8 cellular contexts compared by ENCODE assay signal in genomic region chr3:49674491-49674983, GRCh38. TPM values are rescaled to one million over a fixed set of nuclear protein-coding genes. Genes with fewer than 3 reads are reported as not detected.
DNase-seq lines count a peak whose midpoint lies in the region; ATAC-seq and TF ChIP-seq lines count a peak whose summit lies in the region.

No MANE protein-coding gene starts in this region.

- CTCF ChIA-PET in BJ (lab: Yijun Ruan, JAX) (no interaction called here), mammary epithelial cell (lab: Charles Lee; ENCODE audit: low non-redundant PET) (no interaction called here)

- H3K4me1 ChIP-seq in Loucy (ENCODE audit: insufficient read depth, low read length, poor library complexity, severe bottlenecking) (peaks cover 19% of the 10 kb centered on the region), mammary epithelial cell (ENCODE audit: insufficient read depth, low read length) (peaks cover 12% of the 10 kb centered on the region), mononuclear cell (ENCODE audit: insufficient read depth, low read length) (peaks cover 26% of the 10 kb centered on the region), upper lobe of left lung (peaks cover 14 to 26% (median 16%) of the 10 kb centered on the region in 4 donors)

- peak in 1 of 4 donors; percentile 6 for TF ChIP-seq POLR2A in upper lobe of left lung (IDR thresholded peaks at IDR 0.05)

- H3F3A ChIP-seq in Loucy (ENCODE audit: low read depth), result 0 out of 2 replicates have a peak, but pooled peaks cover 2% of the 10 kb centered on the region

- intact Hi-C loops in mammary epithelial cell (cut with micrococcal nuclease), result loop anchor here (1.0 to 5.0 kb wide), 3 partner anchors 72 to 257 kb away; partner anchors contain the start of gene DAG1

- no peak for TF ChIP-seq EP300 in upper lobe of left lung (IDR thresholded peaks at IDR 0.05)

- no peak overlapping the region for H3K27ac ChIP-seq in mammary epithelial cell (ENCODE audit: insufficient read depth, low read depth, low read length)
- H3K27ac ChIP-seq in upper lobe of left lung, result peak overlapping the region; percentile 90 to 96 (median 94)

- H3K4me3 ChIP-seq in BJ (ENCODE audit: low read depth, low read length), result peak overlapping the region; percentile 79
- H3K4me3 ChIP-seq in Loucy (ENCODE audit: low read length, poor library complexity, severe bottlenecking), result peak overlapping the region; percentile 88
- H3K4me3 ChIP-seq in mammary epithelial cell (replicated peaks in 1 of 3; ENCODE audit: insufficient read depth in 1 of 3, low read depth in 2 of 3, low read length in 3 of 3), result peak overlapping the region; percentile 74 to 95 (median 92)
- peak overlapping the region; percentile 78 for H3K4me3 ChIP-seq in mononuclear cell (ENCODE audit: low read length)
- H3K4me3 ChIP-seq in upper lobe of left lung, result peak overlapping the region; percentile 75 to 99 (median 84)

- no peaks in the 10 kb centered on the region for H3K9me2 ChIP-seq in Loucy (replicated peaks; ENCODE audit: low read depth, low read length)

- whole genome bisulfite sequencing in mammary epithelial cell (ENCODE audit: low coverage, missing lambda C conversion rate), result 5% methylated on average over 26 of the region's 34 CpGs
- 5 to 11% methylated on average over 22 to 31 of the region's 34 CpGs for WGBS in upper lobe of left lung, 2 donors

- H3K4me2 ChIP-seq in Loucy (ENCODE audit: low read depth, low read length, poor library complexity, severe bottlenecking), result peak overlapping the region; percentile 97
- peak overlapping the region; percentile 91 for H3K4me2 ChIP-seq in mammary epithelial cell (ENCODE audit: insufficient read depth, low read depth, low read length)

- TF ChIP-seq CTCF in BJ (IDR thresholded peaks at IDR 0.05; ENCODE audit: insufficient read depth, low read depth, low read length), result 0 out of 2 replicates have a peak, but pooled peaks have one; percentile 6
- no peak for TF ChIP-seq CTCF in Loucy (conservative IDR thresholded peaks at IDR 0.05; ENCODE audit: low read length)
- TF ChIP-seq CTCF in mammary epithelial cell (conservative IDR thresholded peaks at IDR 0.05 in 1 of 2, IDR thresholded peaks at IDR 0.05 in 1 of 2; ENCODE audit: extremely low read depth in 1 of 2, insufficient read depth in 1 of 2, low read depth in 1 of 2, low read length in 2 of 2), result peak in 1 of 2 donors; percentile 2
- peak in 2 of 6 experiments; percentile 6 to 48 for TF ChIP-seq CTCF in upper lobe of left lung (IDR thresholded peaks at IDR 0.05)

- no TSS peak for BruUV-seq in mammary epithelial cell (replicated peaks; lab: Mats Ljungman, UMichigan)

- dilution Hi-C loops in mammary epithelial cell (cut with HindIII; ENCODE audit: low sequenced_read_pairs), result loop anchor here (5.0 kb wide), 1 partner anchor 117 kb away; no protein-coding TSS in a partner anchor

- ATAC-seq in GM21619 (IDR thresholded peaks at IDR 0.05; ENCODE audit: unreplicated experiment) (peak; percentile 18), upper lobe of left lung (ENCODE audit: low FRiP score in 2 of 2) (peak; percentile 1 to 51)

- H3K79me2 ChIP-seq in Loucy (ENCODE audit: insufficient read depth, low read length) (peaks cover 41% of the 10 kb centered on the region), mammary epithelial cell (ENCODE audit: insufficient read depth, low read length) (peaks cover 34% of the 10 kb centered on the region)

- peak overlapping the region; percentile 64; the same call in 1 of the 2 replicates for H2AFZ ChIP-seq in Loucy (ENCODE audit: low read length)
- peak overlapping the region; percentile 90 for H2AFZ ChIP-seq in mammary epithelial cell (ENCODE audit: low read depth, low read length)

- H3K9me3 ChIP-seq in Loucy (ENCODE audit: insufficient read depth, low read depth, low read length) (no peaks in the 10 kb centered on the region), mammary epithelial cell (replicated peaks; ENCODE audit: insufficient read depth, low read length) (no peaks in the 10 kb centered on the region), mononuclear cell (ENCODE audit: low read depth, low read length) (no peaks in the 10 kb centered on the region), upper lobe of left lung (no peaks in the 10 kb centered on the region)

- H3K9ac ChIP-seq in Loucy (ENCODE audit: low read depth, low read length, poor library complexity, severe bottlenecking) (peak overlapping the region; percentile 98), mammary epithelial cell (ENCODE audit: insufficient read depth, low read length) (no peak overlapping the region)

- DNase-seq in BJ (ENCODE audit: low read depth) (no peak), mammary epithelial cell (no peak), upper lobe of left lung (no peak), mesenteric fat pad (ENCODE audit: low spot score) (no peak), NCI-H510A treated with DMSO at 0.1 percent for 48 hours (lab: John Stamatoyannopoulos, UW) (no peak)

- H4K20me1 ChIP-seq in Loucy (ENCODE audit: insufficient read depth, low read length, poor library complexity, severe bottlenecking) (peaks cover 13% of the 10 kb centered on the region), mammary epithelial cell (ENCODE audit: insufficient read depth, low read length) (no peaks in the 10 kb centered on the region)

- in situ Hi-C loops in mammary epithelial cell (cut with MboI; ENCODE audit: low sequenced_read_pairs in 2 of 2), result loop anchor here (5.0 to 10.0 kb wide), 2 partner anchors 130 to 132 kb away; no protein-coding TSS in a partner anchor

- POLR2A ChIA-PET in BJ (lab: Charles Lee), result no interaction called here

- no peaks in the 10 kb centered on the region for H3K27me3 ChIP-seq in BJ (ENCODE audit: control insufficient read depth, insufficient read depth, low read length)
- no peaks in the 10 kb centered on the region for H3K27me3 ChIP-seq in Loucy (ENCODE audit: insufficient read depth, low read length, poor library complexity, severe bottlenecking)
- H3K27me3 ChIP-seq in mammary epithelial cell (ENCODE audit: insufficient read depth, low read length), result no peaks in the 10 kb centered on the region
- no peaks in the 10 kb centered on the region for H3K27me3 ChIP-seq in mononuclear cell (ENCODE audit: insufficient read depth, low read length)
- H3K27me3 ChIP-seq in upper lobe of left lung, result no peaks in the 10 kb centered on the region

- peaks cover 26% of the 10 kb centered on the region for H3K36me3 ChIP-seq in BJ (ENCODE audit: control insufficient read depth, insufficient read depth, low read length)
- peaks cover 24% of the 10 kb centered on the region; the same call in 1 of the 2 replicates for H3K36me3 ChIP-seq in Loucy (ENCODE audit: insufficient read depth, low read length)
- H3K36me3 ChIP-seq in mammary epithelial cell (ENCODE audit: insufficient read depth, low read length), result peaks cover 11% of the 10 kb centered on the region
- H3K36me3 ChIP-seq in upper lobe of left lung, result peaks cover 12 to 40% (median 32%) of the 10 kb centered on the region in 4 donors

RNA-seq across cellular contexts. Expression of gene APEH, which starts 0.4 kb away (rescaled TPM):
- polyA plus RNA-seq in BJ (2011; rRNA removed) (105 and 165 TPM in 2 replicates), mammary epithelial cell (188 TPM)
- polyA minus RNA-seq in BJ (2011; rRNA and poly(A)+ RNA removed), result 137 and 228 TPM in 2 replicates
- total RNA-seq in mammary epithelial cell (100 to 1,000 TPM; 130 to 183 TPM), mononuclear cell (30.7 TPM), upper lobe of left lung (100 to 1,000 TPM in 1 of 6 donors, 10 to 100 TPM in 5; 54.7 to 104 (median 92.8) TPM), mesenteric fat pad (51.1 TPM)
- polyA minus RNA-seq in mammary epithelial cell, result 270 TPM

RNA-seq across cellular contexts. Expression of gene MST1, which starts 14.7 kb away (rescaled TPM):
- polyA plus RNA-seq in BJ (2011; rRNA removed), result 5.5 and 10.7 TPM in 2 replicates
- polyA minus RNA-seq in BJ (2011; rRNA and poly(A)+ RNA removed), result 1.0 and 5.0 TPM in 2 replicates
- 10 to 100 TPM in 1 of 2 donors, 1 to 10 TPM in 1; 8.3 to 13.6 TPM for total RNA-seq in mammary epithelial cell
- polyA plus RNA-seq in mammary epithelial cell, result 5.5 TPM
- polyA minus RNA-seq in mammary epithelial cell, result not detected
- total RNA-seq in mononuclear cell, result 2.1 TPM
- total RNA-seq in upper lobe of left lung, result 10 to 100 TPM in 5 of 6 donors, 1 to 10 TPM in 1; 8.9 to 58.7 (median 18.1) TPM
- total RNA-seq in mesenteric fat pad, result 5.7 TPM

RNA-seq across cellular contexts. Expression of gene RNF123, which starts 14.8 kb away (rescaled TPM):
- polyA plus RNA-seq in BJ (2011; rRNA removed) (28.8 and 61.2 TPM in 2 replicates), mammary epithelial cell (34.0 TPM)
- 32.6 and 50.6 TPM in 2 replicates for polyA minus RNA-seq in BJ (2011; rRNA and poly(A)+ RNA removed)
- total RNA-seq in mammary epithelial cell (10 to 100 TPM; 27.7 to 41.5 TPM), mononuclear cell (6.2 TPM), upper lobe of left lung (10 to 100 TPM; 14.2 to 71.2 (median 42.2) TPM), mesenteric fat pad (42.1 TPM)
- 54.0 TPM for polyA minus RNA-seq in mammary epithelial cell

RNA-seq across cellular contexts. Expression of gene AMIGO3, which starts 44.9 kb away (rescaled TPM):
- polyA plus RNA-seq in BJ (2011; rRNA removed) (not detected in 2 replicates), mammary epithelial cell (not detected)
- 0.26 TPM in 1 of 2 replicates, not detected in the other for polyA minus RNA-seq in BJ (2011; rRNA and poly(A)+ RNA removed)
- total RNA-seq in mammary epithelial cell (under 1 TPM in 1 of 2 donors, not detected in 1; 0.50 TPM), mononuclear cell (3.8 TPM), upper lobe of left lung (1 to 10 TPM in 4 of 6 donors, under 1 TPM in 2; 0.13 to 3.2 (median 1.9) TPM), mesenteric fat pad (not detected)
- polyA minus RNA-seq in mammary epithelial cell, result 2.1 TPM

RNA-seq across cellular contexts. Expression of gene GMPPB, which starts 49.2 kb away (rescaled TPM):
- polyA plus RNA-seq in BJ (2011; rRNA removed) (19.0 and 30.0 TPM in 2 replicates), mammary epithelial cell (40.7 TPM)
- polyA minus RNA-seq in BJ (2011; rRNA and poly(A)+ RNA removed), result 15.3 and 23.1 TPM in 2 replicates
- total RNA-seq in mammary epithelial cell (10 to 100 TPM; 19.2 to 38.4 TPM), mononuclear cell (13.3 TPM), upper lobe of left lung (10 to 100 TPM; 17.8 to 45.8 (median 41.3) TPM), mesenteric fat pad (45.4 TPM)
- polyA minus RNA-seq in mammary epithelial cell, result 48.7 TPM
